ENCODE assay signal across 19 cellular contexts in genomic region chr22:26182723-26183122, GRCh38. TPM values are rescaled to one million over a fixed set of nuclear protein-coding genes. Genes with fewer than 3 reads are reported as not detected.
DNase-seq lines count a peak whose midpoint lies in the region; ATAC-seq and TF ChIP-seq lines count a peak whose summit lies in the region.
"Had no signal": no experiment of that assay in that cellular context is flagged by ENCODE, and none has a peak within 500 bp of the region (broad histone marks: within the 10 kb centered on the region; RNA-seq: fewer than 3 reads in every experiment).

No MANE protein-coding gene starts in this region.

- no peaks in the 10 kb centered on the region for H3K9me3 ChIP-seq in SK-N-SH
- H3K9me3 ChIP-seq in CD4-positive, alpha-beta memory T cell (ENCODE audit: control insufficient read depth in 1 of 2, low read length in 2 of 2), result no peaks in the 10 kb centered on the region
- peaks cover 0 to 3% (median 0%) of the 10 kb centered on the region in 3 experiments for H3K9me3 ChIP-seq in naive thymus-derived CD4-positive, alpha-beta T cell (ENCODE audit: control insufficient read depth in 2 of 3, low read length in 3 of 3)

- no peak for ATAC-seq in SK-N-SH treated with all-trans-retinoic acid at 6 μM for 48 hours
- ATAC-seq in GM23338, result no peak
- ATAC-seq in GM18520 (IDR thresholded peaks at IDR 0.05; ENCODE audit: unreplicated experiment), result no peak
- no peak for ATAC-seq in naive thymus-derived CD4-positive, alpha-beta T cell
- ATAC-seq: HCT116, K562 had no signal

- H4K20me1 ChIP-seq in SK-N-SH (ENCODE audit: insufficient read depth), result no peaks in the 10 kb centered on the region
- H4K20me1 ChIP-seq in GM23338 (replicated peaks; ENCODE audit: insufficient read depth), result no peaks in the 10 kb centered on the region

- no peak for TF ChIP-seq RAD21 in SK-N-SH (IDR thresholded peaks at IDR 0.05; ENCODE audit: low read length)

- H3K9me3 Mint-ChIP-seq in GM23338, result no peaks in the 10 kb centered on the region; the same call in 2 of the 3 replicates
- H3K9me3 Mint-ChIP-seq in CD4-positive, alpha-beta memory T cell, result peaks cover 0 to 3% (median 0%) of the 10 kb centered on the region in 8 donors
- peaks cover 0 to 11% (median 0%) of the 10 kb centered on the region in 11 donors for H3K9me3 Mint-ChIP-seq in naive thymus-derived CD4-positive, alpha-beta T cell
- H3K9me3 Mint-ChIP-seq: CD4-positive, alpha-beta T cell had no signal

- H3K36me3 ChIP-seq in SK-N-SH (replicated peaks in 1 of 2; ENCODE audit: control insufficient read depth in 1 of 2, insufficient read depth in 2 of 2, low read length in 1 of 2), result no peaks in the 10 kb centered on the region
- H3K36me3 ChIP-seq in GM23338 (ENCODE audit: insufficient read depth), result no peaks in the 10 kb centered on the region
- H3K36me3 ChIP-seq in CD4-positive, alpha-beta memory T cell (ENCODE audit: insufficient read depth, low read length), result no peaks in the 10 kb centered on the region
- no peaks in the 10 kb centered on the region for H3K36me3 ChIP-seq in naive thymus-derived CD4-positive, alpha-beta T cell (ENCODE audit: control insufficient read depth in 2 of 3, insufficient read depth in 3 of 3, low read length in 3 of 3)

- H3K79me2 ChIP-seq in SK-N-SH (ENCODE audit: insufficient read depth), result no peaks in the 10 kb centered on the region
- H3K79me2 ChIP-seq in GM23338 (replicated peaks; ENCODE audit: insufficient read depth), result no peaks in the 10 kb centered on the region

- no peak overlapping the region for H2AFZ ChIP-seq in SK-N-SH (ENCODE audit: low read depth)
- no peak overlapping the region for H2AFZ ChIP-seq in GM23338

- no peak overlapping the region for H3K9ac ChIP-seq in SK-N-SH

- no peak overlapping the region for H3K4me3 Mint-ChIP-seq in GM23338
- H3K4me3 Mint-ChIP-seq in CD4-positive, alpha-beta memory T cell, result no peak overlapping the region
- H3K4me3 Mint-ChIP-seq in naive thymus-derived CD4-positive, alpha-beta T cell, result no peak overlapping the region
- H3K4me3 Mint-ChIP-seq: CD4-positive, alpha-beta T cell had no signal

- no peaks in the 10 kb centered on the region for H3K27me3 ChIP-seq in SK-N-SH (ENCODE audit: insufficient read depth)
- H3K27me3 ChIP-seq in GM23338 (ENCODE audit: insufficient read depth), result no peaks in the 10 kb centered on the region
- no peaks in the 10 kb centered on the region for H3K27me3 ChIP-seq in CD4-positive, alpha-beta memory T cell (ENCODE audit: insufficient read depth, low read length)
- peaks cover 0 to 3% of the 10 kb centered on the region in 2 donors for H3K27me3 ChIP-seq in naive thymus-derived CD4-positive, alpha-beta T cell (ENCODE audit: control insufficient read depth in 2 of 2, insufficient read depth in 2 of 2, low read length in 2 of 2)

- peak; percentile 32 for DNase-seq in SK-N-SH
- DNase-seq in GM23338 (ENCODE audit: low spot score), result peak; percentile 8
- DNase-seq in NCI-H526 treated with DMSO at 0.1 percent for 48 hours (lab: John Stamatoyannopoulos, UW), result peak; percentile 58
- peak; percentile 64 for DNase-seq in left kidney (ENCODE audit: low read depth, low spot score)
- no peak for DNase-seq in CD4-positive, alpha-beta memory T cell
- DNase-seq in naive thymus-derived CD4-positive, alpha-beta T cell, result no peak
- DNase-seq: ACHN; CD4-positive, alpha-beta T cell; GOT3; H7; IMR-90 had no signal

- H3K4me2 ChIP-seq in SK-N-SH (no peak overlapping the region), GM23338 (no peak overlapping the region)

- H3K36me3 Mint-ChIP-seq in GM23338 (ENCODE audit: low read depth), result no peaks in the 10 kb centered on the region
- H3K36me3 Mint-ChIP-seq in CD4-positive, alpha-beta memory T cell, result no peaks in the 10 kb centered on the region
- peaks cover 0 to 5% (median 0%) of the 10 kb centered on the region in 5 donors for H3K36me3 Mint-ChIP-seq in naive thymus-derived CD4-positive, alpha-beta T cell

- H3K27ac Mint-ChIP-seq in GM23338, result no peak overlapping the region
- H3K27ac Mint-ChIP-seq in CD4-positive, alpha-beta memory T cell, result no peak overlapping the region
- H3K27ac Mint-ChIP-seq in naive thymus-derived CD4-positive, alpha-beta T cell, result no peak overlapping the region
- H3K27ac Mint-ChIP-seq: CD4-positive, alpha-beta T cell had no signal

- H3K27ac ChIP-seq in SK-N-SH (ENCODE audit: low read depth in 2 of 2, low read length in 1 of 2) (no peak overlapping the region), GM23338 (ENCODE audit: low read depth) (no peak overlapping the region)
- no peak overlapping the region for H3K27ac ChIP-seq in CD4-positive, alpha-beta memory T cell (ENCODE audit: low read depth, low read length)
- no peak overlapping the region for H3K27ac ChIP-seq in naive thymus-derived CD4-positive, alpha-beta T cell (ENCODE audit: low read depth, low read length)
- H3K27ac ChIP-seq: C4-2B, HL-60 had no signal

- TF ChIP-seq EP300 in SK-N-SH (IDR thresholded peaks at IDR 0.05; ENCODE audit: borderline replicate concordance in 1 of 2, low read depth in 1 of 2, low read length in 1 of 2), result no peak

- H3K4me1 ChIP-seq in SK-N-SH (ENCODE audit: control insufficient read depth in 1 of 2, insufficient read depth in 2 of 2, low read depth in 1 of 2, low read length in 1 of 2) (no peaks in the 10 kb centered on the region; a peak in 1 of 4 replicates), GM23338 (ENCODE audit: insufficient read depth) (no peaks in the 10 kb centered on the region)
- no peaks in the 10 kb centered on the region for H3K4me1 ChIP-seq in CD4-positive, alpha-beta memory T cell (ENCODE audit: insufficient read depth, low read length)
- H3K4me1 ChIP-seq in naive thymus-derived CD4-positive, alpha-beta T cell (ENCODE audit: control insufficient read depth in 2 of 2, insufficient read depth in 2 of 2, low read length in 2 of 2), result no peaks in the 10 kb centered on the region

- H3K9me2 ChIP-seq in SK-N-SH (no peaks in the 10 kb centered on the region), GM23338 (ENCODE audit: insufficient read depth) (no peaks in the 10 kb centered on the region)

- CTCF ChIA-PET in SK-N-SH (lab: Yijun Ruan, JAX), result interaction anchor here (1.3 to 5.3 kb wide), 2 partner anchors 8 to 11 kb away, joined by 4 to 51 read pairs; no protein-coding TSS in a partner anchor
- CTCF ChIA-PET in CD4-positive, alpha-beta memory T cell (lab: Charles Lee; ENCODE audit: partially characterized antibody), result no interaction called here
- CTCF ChIA-PET in naive thymus-derived CD4-positive, alpha-beta T cell (lab: Charles Lee), result no interaction called here

- TF ChIP-seq CTCF in SK-N-SH (IDR thresholded peaks at IDR 0.05) (no peak), GM23338 (conservative IDR thresholded peaks at IDR 0.05; ENCODE audit: low read depth in 2 of 2) (no peak)

- H3K4me3 ChIP-seq in SK-N-SH (ENCODE audit: low read depth in 2 of 2, low read length in 1 of 2), result no peak overlapping the region
- H3K4me3 ChIP-seq in GM23338, result no peak overlapping the region
- H3K4me3 ChIP-seq in CD4-positive, alpha-beta memory T cell (ENCODE audit: low read length in 2 of 2), result no peak overlapping the region
- no peak overlapping the region for H3K4me3 ChIP-seq in naive thymus-derived CD4-positive, alpha-beta T cell (ENCODE audit: low read length)
- H3K4me3 ChIP-seq: K562 had no signal

- H3K27me3 Mint-ChIP-seq in GM23338 (ENCODE audit: insufficient read depth, low read depth, poor library complexity), result peaks cover 2% of the 10 kb centered on the region
- peaks cover 3 to 5% of the 10 kb centered on the region in 2 donors for H3K27me3 Mint-ChIP-seq in CD4-positive, alpha-beta memory T cell
- H3K27me3 Mint-ChIP-seq in naive thymus-derived CD4-positive, alpha-beta T cell, result peaks cover 0 to 55% (median 36%) of the 10 kb centered on the region in 5 donors

- H3F3A ChIP-seq in SK-N-SH (replicated peaks; ENCODE audit: insufficient read depth) (no peaks in the 10 kb centered on the region), GM23338 (replicated peaks; ENCODE audit: low read depth) (no peaks in the 10 kb centered on the region)

- 10% methylated on average over 3 of the region's 3 CpGs for WGBS in SK-N-SH (ENCODE audit: low lambda C conversion rate)

- POLR2A ChIA-PET in SK-N-SH (lab: Yijun Ruan, JAX), result no interaction called here
- POLR2A ChIA-PET in CD4-positive, alpha-beta memory T cell (lab: Charles Lee; ENCODE audit: partially characterized antibody), result no interaction called here
- POLR2A ChIA-PET in naive thymus-derived CD4-positive, alpha-beta T cell (lab: Charles Lee), result no interaction called here

- intact Hi-C loops in CD4-positive, alpha-beta memory T cell (cut with micrococcal nuclease), result no loop called here
- intact Hi-C loops in naive thymus-derived CD4-positive, alpha-beta T cell (cut with micrococcal nuclease), result no loop called here

- H3K4me1 Mint-ChIP-seq in GM23338, result no peaks in the 10 kb centered on the region
- no peaks in the 10 kb centered on the region for H3K4me1 Mint-ChIP-seq in CD4-positive, alpha-beta memory T cell
- no peaks in the 10 kb centered on the region for H3K4me1 Mint-ChIP-seq in naive thymus-derived CD4-positive, alpha-beta T cell

TF ChIP-seq in SK-N-SH treated with all-trans-retinoic acid at 6 μM for 48 hours, 23 proteins besides CTCF, POLR2A, EP300 and RAD21 (continues in another document):
- TF ChIP-seq ESRRG (CRISPR knock-in tag; IDR thresholded peaks at IDR 0.05), result no peak

TF ChIP-seq in GM23338, 12 proteins besides CTCF, POLR2A, EP300 and RAD21:
- TF ChIP-seq NANOG (IDR thresholded peaks at IDR 0.05; ENCODE audit: borderline replicate concordance) (no peak), EZH2 (IDR thresholded peaks at IDR 0.05; ENCODE audit: low read depth, unreplicated experiment) (no peak)

RNA-seq across cellular contexts. Expression of gene SEZ6L, which starts 13.5 kb away (rescaled TPM):
- polyA plus RNA-seq in SK-N-SH (2012; rRNA removed) (0.10 and 0.11 TPM in 2 replicates), GM23338 (2016; fragmentation: Nextera tagmentation; extraction: Ambion mirVana) (0.09 and 0.13 TPM in 2 replicates)
- 0.26 and 0.41 TPM in 2 replicates for polyA plus RNA-seq in SK-N-SH (2012; cell fraction: cytosol; rRNA removed)
- 0.07 and 0.67 TPM in 2 replicates for polyA plus RNA-seq in SK-N-SH (2012; cell fraction: nucleus; rRNA removed)
- 0.24 TPM in 1 of 2 replicates, not detected in the other for total RNA-seq in GM23338 (2014; rRNA removed; shearing (Covaris generic))
- total RNA-seq in CD4-positive, alpha-beta memory T cell, result not detected
- not detected for polyA plus RNA-seq in CD4-positive, alpha-beta memory T cell
- 1 to 10 TPM in 1 of 5 experiments, under 1 TPM in 1, not detected in 3; 0.16 to 1.4 TPM for total RNA-seq in naive thymus-derived CD4-positive, alpha-beta T cell
- polyA plus RNA-seq in naive thymus-derived CD4-positive, alpha-beta T cell, result not detected
- total RNA-seq: A172, HT1080, IMR-90, K562 had no signal
- polyA plus RNA-seq: IMR-90, K562 had no signal

Comparison
In these comparisons a context has a peak if more than half of its experiments do, and no peak if none do; other contexts are left out.
1. DNase-seq: peak in SK-N-SH (single experiment), GM23338 (single experiment), NCI-H526 treated with DMSO at 0.1 percent for 48 hours (single experiment) and left kidney (single experiment); none in CD4-positive, alpha-beta memory T cell (0 of 5) and naive thymus-derived CD4-positive, alpha-beta T cell (0 of 9).